Comparison of ENCODE assay signal across 1 cellular context in genomic region chr20:58950603-58951002, GRCh38.
TF ChIP-seq lines count a peak whose summit lies in the region.

No MANE protein-coding gene starts in this region.

TF ChIP-seq in WTC11, 78 proteins besides CTCF, POLR2A, EP300 and RAD21 (continued from another document):
- no peak for TF ChIP-seq ZNF281 (CRISPR knock-in tag; IDR thresholded peaks at IDR 0.05)
- no peak for TF ChIP-seq MLX (CRISPR knock-in tag; IDR thresholded peaks at IDR 0.05)
- TF ChIP-seq ZBTB43 (CRISPR knock-in tag; IDR thresholded peaks at IDR 0.05) = no peak
- no peak for TF ChIP-seq ZMAT4 (CRISPR knock-in tag; IDR thresholded peaks at IDR 0.05)
- no peak for TF ChIP-seq ZNF263 (CRISPR knock-in tag; IDR thresholded peaks at IDR 0.05; ENCODE audit: low read depth)
- no peak for TF ChIP-seq ESRRA (CRISPR knock-in tag; IDR thresholded peaks at IDR 0.05; ENCODE audit: borderline replicate concordance)
- no peak for TF ChIP-seq TEAD4 (CRISPR knock-in tag; IDR thresholded peaks at IDR 0.05)
- no peak for TF ChIP-seq E2F1 (CRISPR knock-in tag; IDR thresholded peaks at IDR 0.05)
- no peak for TF ChIP-seq ERG (CRISPR knock-in tag; IDR thresholded peaks at IDR 0.05)
- TF ChIP-seq JUN (CRISPR knock-in tag; IDR thresholded peaks at IDR 0.05) = no peak
- no peak for TF ChIP-seq SP1 (CRISPR knock-in tag; conservative IDR thresholded peaks at IDR 0.05)
- TF ChIP-seq SMAD3 (CRISPR knock-in tag; IDR thresholded peaks at IDR 0.05; ENCODE audit: borderline replicate concordance) = no peak
